In genomic region chr2:177646791-177647190, GRCh38 we compare ENCODE assay signal across 30 cellular contexts.
"Had no signal": no experiment of that assay in that cellular context is flagged by ENCODE, and none has a peak within 500 bp of the region (broad histone marks: within the 10 kb centered on the region; RNA-seq: fewer than 3 reads in every experiment).

No MANE protein-coding gene starts in this region.

- H2AFZ ChIP-seq: hepatocyte had no signal

- H3K4me2 ChIP-seq: hepatocyte had no signal

- H3K9me3 ChIP-seq: adrenal gland, ascending aorta, breast epithelium, colonic mucosa, esophagus muscularis mucosa, gastroesophageal sphincter, heart right ventricle had no signal

- ATAC-seq: activated CD4-positive, CD25-positive, alpha-beta regulatory T cell treated with anti-CD3 and anti-CD28 coated beads, Interleukin-2, amount 50 U/mL, for 24 hours; activated CD8-positive, alpha-beta T cell treated with anti-CD3 and anti-CD28 coated beads for 36 hours; activated naive CD8-positive, alpha-beta T cell treated with anti-CD3 and anti-CD28 coated beads, Interleukin-2, amount 50 U/mL, for 24 hours; activated T-cell treated with anti-CD3 and anti-CD28 coated beads, Interleukin-2, amount 50 U/mL, for 4 hours; activated T-helper 17 cell treated with anti-CD3 and anti-CD28 coated beads, Interleukin-2, amount 50 U/mL, for 72 hours; foreskin keratinocyte; gastroesophageal sphincter; heart right ventricle had no signal

- H3K4me3 ChIP-seq: adrenal gland, ascending aorta, breast epithelium, cardiac muscle cell, colonic mucosa, esophagus muscularis mucosa, gastroesophageal sphincter, heart right ventricle, hepatocyte had no signal

- DNase-seq: activated B cell treated with CpG ODN at 0.5 μM for 24 hours; activated CD4-positive, alpha-beta T cell treated with anti-CD3 and anti-CD28 coated beads for 48 hours; activated CD4-positive, alpha-beta T cell treated with anti-CD3 and anti-CD28 coated beads, Interleukin-2, amount 50 U/mL, for 1 hour; activated CD4-positive, alpha-beta T cell treated with anti-CD3 and anti-CD28 coated beads, Interleukin-2, amount 50 U/mL, for 48 hours; activated CD8-positive, alpha-beta memory T cell treated with anti-CD3 and anti-CD28 coated beads for 24 hours; activated CD8-positive, alpha-beta T cell treated with anti-CD3 and anti-CD28 coated beads for 36 hours; activated effector memory CD4-positive, alpha-beta T cell treated with Interleukin-2 at 50 U/mL for 16 hours; activated gamma-delta T cell treated with Interleukin-2 at 50 U/mL for 16 hours; activated naive CD4-positive, alpha-beta T cell treated with anti-CD3 and anti-CD28 coated beads for 36 hours; activated naive CD8-positive, alpha-beta T cell treated with anti-CD3 and anti-CD28 coated beads for 36 hours; activated naive CD8-positive, alpha-beta T cell treated with anti-CD3 and anti-CD28 coated beads, Interleukin-2, amount 50 U/mL, for 24 hours; activated T-cell treated with anti-CD3 and anti-CD28 coated beads, Interleukin-2, amount 50 U/mL, for 4 hours; adrenal gland; amygdala; central memory CD4-positive, alpha-beta T cell; cerebellar nuclear complex; colonic mucosa; effector CD8-positive, alpha-beta T cell; foreskin keratinocyte; heart right ventricle; T-helper 2 cell; WERI-Rb-1 had no signal

- H3K4me1 ChIP-seq: adrenal gland, ascending aorta, breast epithelium, colonic mucosa, esophagus muscularis mucosa, gastroesophageal sphincter had no signal

- H3K79me2 ChIP-seq: hepatocyte had no signal

- H3K27me3 ChIP-seq: adrenal gland, ascending aorta, breast epithelium, colonic mucosa, esophagus muscularis mucosa, gastroesophageal sphincter, hepatocyte had no signal

- H3K36me3 ChIP-seq: adrenal gland, ascending aorta, breast epithelium, cardiac muscle cell, colonic mucosa, esophagus muscularis mucosa, gastroesophageal sphincter, heart right ventricle, WERI-Rb-1 had no signal

- H3K27ac ChIP-seq: adrenal gland, ascending aorta, breast epithelium, cardiac muscle cell, colonic mucosa, esophagus muscularis mucosa, foreskin keratinocyte, gastroesophageal sphincter, heart right ventricle, hepatocyte, WERI-Rb-1 had no signal
